In genomic region chr2:204583773-204584172, GRCh38 we compare ENCODE assay signal across 29 cellular contexts.
"Had no signal": no experiment of that assay in that cellular context is flagged by ENCODE, and none has a peak within 500 bp of the region (broad histone marks: within the 10 kb centered on the region; RNA-seq: fewer than 3 reads in every experiment).

No MANE protein-coding gene starts in this region.

- ATAC-seq: activated CD4-positive, alpha-beta T cell treated with anti-CD3 and anti-CD28 coated beads for 36 hours; activated CD8-positive, alpha-beta memory T cell treated with anti-CD3 and anti-CD28 coated beads, Interleukin-2, amount 10 ng/mL, durations not matched to agents 7 days and 5 days; activated CD8-positive, alpha-beta T cell treated with anti-CD3 and anti-CD28 coated beads, Interleukin-2, amount 10 ng/mL, durations not matched to agents 7 days and 5 days; activated naive CD8-positive, alpha-beta T cell treated with anti-CD3 and anti-CD28 coated beads, Interleukin-2, amount 50 U/mL, for 24 hours; esophagus mucosa; foreskin keratinocyte; left colon; natural killer cell; stimulated activated memory B cell treated with anti-CD40 and anti-IgM and Interleukin-4, amounts not matched to agents 10 μg/mL and 1 μg/mL and 100 μg/mL, for 72 hours; stimulated activated naive CD8-positive, alpha-beta T cell treated with anti-CD3 and anti-CD28 coated beads, Interleukin-15, amount 100 ng/mL, for 72 hours had no signal

- H3K36me3 ChIP-seq: neural progenitor cell, sigmoid colon, upper lobe of left lung had no signal

- H2AFZ ChIP-seq: neural progenitor cell had no signal

- H3K4me3 Mint-ChIP-seq: activated CD4-positive, alpha-beta T cell treated with anti-CD3 and anti-CD28 coated beads for 36 hours; activated CD8-positive, alpha-beta memory T cell treated with anti-CD3 and anti-CD28 coated beads, Interleukin-2, amount 10 ng/mL, durations not matched to agents 7 days and 5 days; activated CD8-positive, alpha-beta T cell treated with anti-CD3 and anti-CD28 coated beads, Interleukin-2, amount 10 ng/mL, durations not matched to agents 7 days and 5 days; activated naive CD4-positive, alpha-beta T cell treated with anti-CD3 and anti-CD28 coated beads, Interleukin-2, amount 50 U/mL, for 24 hours; activated naive CD8-positive, alpha-beta T cell treated with anti-CD3 and anti-CD28 coated beads, Interleukin-2, amount 50 U/mL, for 24 hours; central memory CD8-positive, alpha-beta T cell; dendritic cell treated with granulocyte-macrophage colony-stimulating factor and Interleukin-4, amounts not matched to agents 40 ng/mL and 50 ng/mL, for 4 days; endodermal cell; memory B cell; natural killer cell; neural progenitor cell; stimulated activated memory B cell treated with anti-CD40 and anti-IgM and Interleukin-4, amounts not matched to agents 10 μg/mL and 1 μg/mL and 100 μg/mL, for 72 hours; stimulated activated naive CD8-positive, alpha-beta T cell treated with anti-CD3 and anti-CD28 coated beads, Interleukin-15, amount 100 ng/mL, for 72 hours; T-helper 2 cell treated with Interferon-gamma antibody and Interleukin-4, amounts not matched to agents 5 μg/mL and 100 μg/mL, for 36 hours had no signal

- H3K27me3 ChIP-seq: foreskin keratinocyte, neural progenitor cell, sigmoid colon, upper lobe of left lung had no signal

- H3K4me1 ChIP-seq: foreskin keratinocyte, neural progenitor cell, upper lobe of left lung had no signal

- H3K4me2 ChIP-seq: neural progenitor cell, smooth muscle cell had no signal

- H3K9ac ChIP-seq: neural progenitor cell had no signal

- H3K27me3 Mint-ChIP-seq: activated CD8-positive, alpha-beta memory T cell treated with anti-CD3 and anti-CD28 coated beads, Interleukin-2, amount 10 ng/mL, durations not matched to agents 7 days and 5 days; dendritic cell treated with granulocyte-macrophage colony-stimulating factor and Interleukin-4, amounts not matched to agents 40 ng/mL and 50 ng/mL, for 4 days; memory B cell; stimulated activated memory B cell treated with anti-CD40 and anti-IgM and Interleukin-4, amounts not matched to agents 10 μg/mL and 1 μg/mL and 100 μg/mL, for 72 hours; stimulated activated naive CD8-positive, alpha-beta T cell treated with anti-CD3 and anti-CD28 coated beads, Interleukin-15, amount 100 ng/mL, for 72 hours had no signal

- H3K9me3 ChIP-seq: sigmoid colon, upper lobe of left lung had no signal

- DNase-seq: activated CD4-positive, alpha-beta T cell treated with anti-CD3 and anti-CD28 coated beads for 36 hours; activated CD4-positive, CD25-positive, alpha-beta regulatory T cell; activated CD8-positive, alpha-beta memory T cell treated with anti-CD3 and anti-CD28 coated beads, Interleukin-2, amount 10 ng/mL, durations not matched to agents 7 days and 5 days; activated CD8-positive, alpha-beta T cell treated with anti-CD3 and anti-CD28 coated beads, Interleukin-2, amount 10 ng/mL, durations not matched to agents 7 days and 5 days; activated naive CD8-positive, alpha-beta T cell treated with anti-CD3 and anti-CD28 coated beads, Interleukin-2, amount 50 U/mL, for 24 hours; activated T-cell treated with anti-CD3 and anti-CD28 coated beads, Interleukin-2, amount 50 U/mL, for 48 hours; endodermal cell; foreskin keratinocyte; islet precursor cell; left colon; natural killer cell; retina; sigmoid colon; stimulated activated CD4-positive, alpha-beta T cell treated with anti-CD3 and anti-CD28 coated beads, Interleukin-1b, Interleukin-23, amount 100 ng/mL, for 48 hours; stimulated activated CD4-positive, alpha-beta T cell treated with anti-CD3 and anti-CD28 coated beads, Interleukin-4, amount 100 ng/mL, for 4 hours; stimulated activated CD8-positive, alpha-beta memory T cell treated with anti-CD3 and anti-CD28 coated beads, Interleukin-4, amount 100 ng/mL, for 48 hours; stimulated activated naive CD8-positive, alpha-beta T cell treated with anti-CD3 and anti-CD28 coated beads, Interleukin-15, amount 100 ng/mL, for 72 hours; T-helper 1 cell; upper lobe of left lung had no signal

- H3K27ac Mint-ChIP-seq: activated CD4-positive, alpha-beta T cell treated with anti-CD3 and anti-CD28 coated beads for 36 hours; activated CD8-positive, alpha-beta memory T cell treated with anti-CD3 and anti-CD28 coated beads, Interleukin-2, amount 10 ng/mL, durations not matched to agents 7 days and 5 days; activated CD8-positive, alpha-beta T cell treated with anti-CD3 and anti-CD28 coated beads, Interleukin-2, amount 10 ng/mL, durations not matched to agents 7 days and 5 days; activated naive CD4-positive, alpha-beta T cell treated with anti-CD3 and anti-CD28 coated beads, Interleukin-2, amount 50 U/mL, for 24 hours; activated naive CD8-positive, alpha-beta T cell treated with anti-CD3 and anti-CD28 coated beads, Interleukin-2, amount 50 U/mL, for 24 hours; activated T-helper 2 cell treated with anti-CD3 and anti-CD28 coated beads, Interferon-gamma antibody, Interleukin-2, Interleukin-4, amounts not matched to agents 10 μg/mL and 5 μg/mL and 100 μg/mL, durations not matched to agents 14 hours and 24 hours and 36 hours; dendritic cell treated with granulocyte-macrophage colony-stimulating factor and Interleukin-4, amounts not matched to agents 40 ng/mL and 50 ng/mL, for 4 days; endodermal cell; memory B cell; natural killer cell; neural progenitor cell; stimulated activated memory B cell treated with anti-CD40 and anti-IgM and Interleukin-4, amounts not matched to agents 10 μg/mL and 1 μg/mL and 100 μg/mL, for 72 hours; stimulated activated naive CD8-positive, alpha-beta T cell treated with anti-CD3 and anti-CD28 coated beads, Interleukin-15, amount 100 ng/mL, for 72 hours; T-helper 2 cell treated with Interferon-gamma antibody and Interleukin-4, amounts not matched to agents 5 μg/mL and 100 μg/mL, for 36 hours had no signal

- H3K4me3 ChIP-seq: neural progenitor cell, sigmoid colon, smooth muscle cell, upper lobe of left lung had no signal

- H3K36me3 Mint-ChIP-seq: activated CD8-positive, alpha-beta memory T cell treated with anti-CD3 and anti-CD28 coated beads, Interleukin-2, amount 10 ng/mL, durations not matched to agents 7 days and 5 days; activated naive CD4-positive, alpha-beta T cell treated with anti-CD3 and anti-CD28 coated beads, Interleukin-2, amount 50 U/mL, for 24 hours; memory B cell; natural killer cell; stimulated activated memory B cell treated with anti-CD40 and anti-IgM and Interleukin-4, amounts not matched to agents 10 μg/mL and 1 μg/mL and 100 μg/mL, for 72 hours had no signal

- H3K27ac ChIP-seq: foreskin keratinocyte, neural progenitor cell, sigmoid colon, upper lobe of left lung had no signal

- H3K9me3 Mint-ChIP-seq: activated naive CD4-positive, alpha-beta T cell treated with anti-CD3 and anti-CD28 coated beads, Interleukin-2, amount 50 U/mL, for 24 hours; activated T-helper 2 cell treated with anti-CD3 and anti-CD28 coated beads, Interferon-gamma antibody, Interleukin-2, Interleukin-4, amounts not matched to agents 10 μg/mL and 5 μg/mL and 100 μg/mL, durations not matched to agents 14 hours and 24 hours and 36 hours; stimulated activated memory B cell treated with anti-CD40 and anti-IgM and Interleukin-4, amounts not matched to agents 10 μg/mL and 1 μg/mL and 100 μg/mL, for 72 hours; T-helper 2 cell treated with Interferon-gamma antibody and Interleukin-4, amounts not matched to agents 5 μg/mL and 100 μg/mL, for 36 hours had no signal

- H3K4me1 Mint-ChIP-seq: activated CD4-positive, alpha-beta T cell treated with anti-CD3 and anti-CD28 coated beads for 36 hours; activated CD8-positive, alpha-beta memory T cell treated with anti-CD3 and anti-CD28 coated beads, Interleukin-2, amount 10 ng/mL, durations not matched to agents 7 days and 5 days; activated naive CD4-positive, alpha-beta T cell treated with anti-CD3 and anti-CD28 coated beads, Interleukin-2, amount 50 U/mL, for 24 hours; activated naive CD8-positive, alpha-beta T cell treated with anti-CD3 and anti-CD28 coated beads, Interleukin-2, amount 50 U/mL, for 24 hours; central memory CD8-positive, alpha-beta T cell; endodermal cell; memory B cell; natural killer cell; stimulated activated memory B cell treated with anti-CD40 and anti-IgM and Interleukin-4, amounts not matched to agents 10 μg/mL and 1 μg/mL and 100 μg/mL, for 72 hours; stimulated activated naive CD8-positive, alpha-beta T cell treated with anti-CD3 and anti-CD28 coated beads, Interleukin-15, amount 100 ng/mL, for 72 hours had no signal
